Comparison of ENCODE assay signal across 8 cellular contexts in the genomic region with DNA sequence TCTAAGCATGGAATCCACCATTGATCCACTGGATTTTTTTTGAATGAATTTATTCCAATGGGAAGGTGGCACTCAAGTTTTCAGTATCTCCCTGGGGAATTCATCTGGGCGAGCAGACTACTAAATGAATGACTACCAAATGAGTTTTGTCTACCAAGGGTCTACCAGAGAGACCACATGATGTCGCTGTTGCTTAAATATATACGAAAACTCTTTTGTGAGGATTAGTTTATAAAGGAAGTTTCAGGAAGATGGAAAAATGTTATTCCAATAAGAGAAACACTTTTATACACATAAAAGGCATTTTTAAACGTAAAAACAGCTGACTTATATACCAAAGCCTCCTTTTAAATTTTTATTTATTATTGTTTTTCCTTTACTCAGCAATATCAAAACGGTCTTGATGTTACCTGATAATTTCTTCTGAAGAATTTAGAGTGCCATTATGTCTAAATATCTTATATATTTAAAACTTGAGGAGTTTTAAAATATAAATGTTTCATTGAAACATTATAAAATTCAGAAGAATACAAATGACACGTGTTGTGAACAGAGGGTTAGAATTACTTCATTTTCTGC.
A peak's percentile ranks its signal among the peaks of the same experiment; 100 is the strongest.
DNase-seq lines count a peak whose midpoint lies in the region; ATAC-seq, FAIRE-seq and TF ChIP-seq lines count a peak whose summit lies in the region.

No MANE protein-coding gene starts in this region.

- TF ChIP-seq POLR2A in esophagus muscularis mucosa (IDR thresholded peaks at IDR 0.05; ENCODE audit: low read depth): no peak
- TF ChIP-seq POLR2A in ovary (IDR thresholded peaks at IDR 0.05): no peak

- no peak overlapping the region for H2AFZ ChIP-seq in KMS-11 (ENCODE audit: low read depth)

- no peak overlapping the region for H3K9ac ChIP-seq in KMS-11

- peak; percentile 90 for TF ChIP-seq CTCF in KMS-11 (conservative IDR thresholded peaks at IDR 0.05; ENCODE audit: low read depth, low read length)
- peak; percentile 31 to 50 (median 41) for TF ChIP-seq CTCF in esophagus muscularis mucosa (IDR thresholded peaks at IDR 0.05)
- peak in 2 of 3 donors; percentile 22 to 26 for TF ChIP-seq CTCF in ovary (IDR thresholded peaks at IDR 0.05)

- no peaks in the 10 kb centered on the region for H3K27me3 ChIP-seq in KMS-11 (ENCODE audit: insufficient read depth, low read depth)
- H3K27me3 ChIP-seq in esophagus muscularis mucosa: peaks cover 0 to 12% (median 0%) of the 10 kb centered on the region in 4 donors
- H3K27me3 ChIP-seq in ovary: no peaks in the 10 kb centered on the region

- peak; percentile 35 for FAIRE-seq in RCC 7860 (lab: Jason Lieb, UNC)

- H3K4me1 ChIP-seq in KMS-11 (ENCODE audit: low read depth, poor library complexity, severe bottlenecking) (no peaks in the 10 kb centered on the region), esophagus muscularis mucosa (no peaks in the 10 kb centered on the region), ovary (ENCODE audit: insufficient read depth) (no peaks in the 10 kb centered on the region)

- peak; percentile 57 for DNase-seq in ELR (ENCODE audit: low read depth)
- peak; percentile 17 for DNase-seq in RCC 7860 (ENCODE audit: low spot score)
- no peak for DNase-seq in esophagus muscularis mucosa (ENCODE audit: extremely low spot score)
- DNase-seq in ovary: peak in 1 of 5 donors; percentile 29
- DNase-seq in UCSD-AML1 (lab: John Stamatoyannopoulos, UW; ENCODE audit: unreplicated experiment): no peak

- no peak overlapping the region for H3K27ac ChIP-seq in KMS-11
- no peak overlapping the region for H3K27ac ChIP-seq in esophagus muscularis mucosa (replicated peaks in 1 of 4)
- no peak overlapping the region for H3K27ac ChIP-seq in ovary

- no peaks in the 10 kb centered on the region for H3K36me3 ChIP-seq in KMS-11 (ENCODE audit: insufficient read depth)
- H3K36me3 ChIP-seq in esophagus muscularis mucosa: no peaks in the 10 kb centered on the region
- no peaks in the 10 kb centered on the region for H3K36me3 ChIP-seq in ovary

- ATAC-seq in HG03280 (IDR thresholded peaks at IDR 0.05; ENCODE audit: unreplicated experiment): no peak
- ATAC-seq in HG02973 (IDR thresholded peaks at IDR 0.05; ENCODE audit: unreplicated experiment): no peak

- H3K79me2 ChIP-seq in KMS-11 (ENCODE audit: insufficient read depth, low read depth): no peaks in the 10 kb centered on the region

- H3K4me2 ChIP-seq in KMS-11: no peak overlapping the region

- 26% methylated on average over 6 of the region's 6 CpGs for whole genome bisulfite sequencing in esophagus muscularis mucosa
- 15 to 21% (median 15%) methylated on average over 6 of the region's 6 CpGs for WGBS in ovary, 3 donors

- intact Hi-C loops in esophagus muscularis mucosa (cut with DNase I) (no loop called here), ovary (cut with DNase I) (loop anchor here in 1 of 4 donors (5.0 kb wide), 1 partner anchor 127 kb away; no protein-coding TSS in a partner anchor)

- H3K4me3 ChIP-seq in KMS-11 (IDR thresholded peaks at IDR 0.05; ENCODE audit: insufficient read depth, low read depth, low read length) (no peak overlapping the region), esophagus muscularis mucosa (no peak overlapping the region), ovary (no peak overlapping the region)

- TF ChIP-seq EP300 in esophagus muscularis mucosa (IDR thresholded peaks at IDR 0.05) (no peak), ovary (IDR thresholded peaks at IDR 0.05) (no peak)

- no peaks in the 10 kb centered on the region for H3K9me3 ChIP-seq in esophagus muscularis mucosa
- no peaks in the 10 kb centered on the region for H3K9me3 ChIP-seq in ovary

- H4K20me1 ChIP-seq in KMS-11 (ENCODE audit: insufficient read depth): no peaks in the 10 kb centered on the region

Comparison
In these comparisons a context has a peak if more than half of its experiments do, and no peak if none do; other contexts are left out.
1. DNase-seq: peak in ELR (single experiment) and RCC 7860 (single experiment); none in esophagus muscularis mucosa (single experiment) and UCSD-AML1 (single experiment).
2. CTCF ChIP-seq: peak in every context shown above with its lines; median percentile 90 in KMS-11; 41 in esophagus muscularis mucosa; 24 in ovary.